In genomic region chr11:19246816-19247215, GRCh38 we compare ENCODE assay signal across 10 cellular contexts. TPM values are rescaled to one million over a fixed set of nuclear protein-coding genes. Genes with fewer than 3 reads are reported as not detected.
"Had no signal": no experiment of that assay in that cellular context is flagged by ENCODE, and none has a peak within 500 bp of the region (broad histone marks: within the 10 kb centered on the region; RNA-seq: fewer than 3 reads in every experiment).

No MANE protein-coding gene starts in this region.

- H3K4me1 ChIP-seq: HAP-1 had no signal

- H2AFZ ChIP-seq: GM23248, GM23338 had no signal

- H3K4me2 ChIP-seq: GM23338 had no signal

- H3K27ac ChIP-seq: GM23248 had no signal

- H3K9ac ChIP-seq: GM23248 had no signal

- H3K4me3 ChIP-seq: GM23248, GM23338, HAP-1 had no signal

- DNase-seq: GM23248, GOT3, H7, H9, HCEC 1CT, HFFc6 had no signal

- H3K36me3 ChIP-seq: HAP-1 had no signal

RNA-seq across cellular contexts. Expression of gene CSRP3, which starts 45.0 kb away (rescaled TPM):
- total RNA-seq: GM23248, GM23338, H1, H4, H7, H9, HFFc6 had no signal
- polyA plus RNA-seq: GM23248, GM23338, H1 had no signal
